ENCODE assay signal across 8 cellular contexts in the genomic region with DNA sequence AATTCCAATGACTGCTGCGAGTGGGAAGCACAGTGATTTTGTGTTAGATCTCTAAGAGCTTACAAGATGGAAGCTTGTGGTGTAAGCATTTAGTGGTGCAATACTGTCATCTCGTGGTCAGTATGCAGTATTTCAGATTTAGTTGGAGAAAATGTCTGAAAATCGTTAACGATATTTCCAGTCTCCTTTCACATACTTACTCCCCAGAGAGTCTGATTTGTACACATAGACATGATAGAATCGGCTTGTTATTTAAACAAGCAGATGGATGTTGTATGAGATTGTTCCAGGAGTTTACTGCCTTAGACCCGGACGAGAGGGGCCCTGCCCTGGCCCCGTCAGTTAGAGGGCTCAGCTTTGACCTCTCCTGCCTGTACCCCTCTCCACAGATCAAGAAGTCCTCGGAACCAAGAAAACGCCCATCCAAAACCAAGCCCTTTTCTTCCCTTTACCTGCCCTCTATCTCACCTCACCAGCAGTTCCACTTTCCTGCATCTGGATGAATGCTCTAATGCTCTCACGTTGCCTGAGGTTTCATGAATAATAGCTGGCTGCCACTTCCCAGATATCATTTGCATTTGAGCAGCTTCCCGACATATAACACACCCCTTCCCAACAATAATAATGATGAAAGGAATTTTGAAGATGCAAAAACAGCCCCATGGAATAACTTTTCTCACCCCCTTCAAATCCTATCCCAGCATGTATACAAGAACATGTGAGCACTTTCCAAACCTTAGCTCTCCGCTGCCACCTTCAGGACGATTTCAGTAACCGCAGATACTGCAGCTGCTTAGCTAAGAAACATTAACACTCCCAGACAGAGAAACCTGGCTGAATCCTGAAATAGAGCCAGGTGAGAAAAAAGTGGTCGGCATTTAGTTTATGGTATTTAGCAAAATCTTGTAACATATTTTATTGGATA.
A peak's percentile ranks its signal among the peaks of the same experiment; 100 is the strongest.
DNase-seq lines count a peak whose midpoint lies in the region; ATAC-seq and TF ChIP-seq lines count a peak whose summit lies in the region.

No MANE protein-coding gene starts in this region.

- H3K27me3 Mint-ChIP-seq in type B pancreatic cell = no peaks in the 10 kb centered on the region

- no peaks in the 10 kb centered on the region for H3K4me1 Mint-ChIP-seq in type B pancreatic cell (ENCODE audit: unreplicated experiment)

- H3K4me1 ChIP-seq in adipocyte (ENCODE audit: control insufficient read depth, insufficient read depth, low read length) = peaks cover 46% of the 10 kb centered on the region

- no peaks in the 10 kb centered on the region for H3K27me3 ChIP-seq in adipocyte (replicated peaks; ENCODE audit: control insufficient read depth, insufficient read depth, low read length)

- TF ChIP-seq CTCF in GM12801 (IDR thresholded peaks at IDR 0.05; ENCODE audit: extremely low read depth, insufficient read length) = peak; percentile 97
- peak; percentile 90 for TF ChIP-seq CTCF in type B pancreatic cell (conservative IDR thresholded peaks at IDR 0.05)

- no peaks in the 10 kb centered on the region for H3K36me3 Mint-ChIP-seq in type B pancreatic cell

- no peak overlapping the region for H3K4me3 Mint-ChIP-seq in type B pancreatic cell

- no peaks in the 10 kb centered on the region for H3K9me3 ChIP-seq in adipocyte (ENCODE audit: control insufficient read depth, low read length)

- peak overlapping the region; percentile 91 for H3K9ac ChIP-seq in adipocyte (ENCODE audit: low read length)

- H3K4me3 ChIP-seq in adipocyte (ENCODE audit: low read length) = peak overlapping the region; percentile 75

- no peaks in the 10 kb centered on the region for H3K36me3 ChIP-seq in adipocyte (ENCODE audit: control insufficient read depth, insufficient read depth, low read length, severe bottlenecking)

- H3K9me3 Mint-ChIP-seq in type B pancreatic cell = no peaks in the 10 kb centered on the region

- intact Hi-C loops in cardiac septum (cut with DNase I) (loop anchor here (2.0 to 10.0 kb wide), 4 partner anchors 229 to 1981 kb away; a partner anchor contains a TSS), posterior cingulate gyrus (cut with DNase I) (loop anchor here (1.0 to 5.0 kb wide), 4 partner anchors 195 to 1895 kb away; no protein-coding TSS in a partner anchor)

- ATAC-seq in HG02642 (IDR thresholded peaks at IDR 0.05; ENCODE audit: poor library complexity, unreplicated experiment) = peak; percentile 89

- peak; percentile 82 for DNase-seq in NCI-H1092 treated with DMSO at 0.1 percent for 48 hours (lab: John Stamatoyannopoulos, UW)
- peak; percentile 72 for DNase-seq in SKM-1 treated with dmso at 0.1 percent for 144 hours (lab: John Stamatoyannopoulos, UW; ENCODE audit: unreplicated experiment)
- DNase-seq in adipocyte (ENCODE audit: low read depth) = peak; percentile 89
- peak; percentile 84 for DNase-seq in cardiac septum (ENCODE audit: low spot score)
- DNase-seq in posterior cingulate gyrus = peak; percentile 47 to 94 (median 76)
- DNase-seq in type B pancreatic cell (ENCODE audit: extremely low spot score, unreplicated experiment) = peak; percentile 73

- no peak overlapping the region for H3K27ac Mint-ChIP-seq in type B pancreatic cell

Comparison
In these comparisons a context has a peak if more than half of its experiments do, and no peak if none do; other contexts are left out.
1. Peak in every context shown above with its lines: DNase-seq, ATAC-seq and H3K4me3 ChIP-seq.